In the genomic region with DNA sequence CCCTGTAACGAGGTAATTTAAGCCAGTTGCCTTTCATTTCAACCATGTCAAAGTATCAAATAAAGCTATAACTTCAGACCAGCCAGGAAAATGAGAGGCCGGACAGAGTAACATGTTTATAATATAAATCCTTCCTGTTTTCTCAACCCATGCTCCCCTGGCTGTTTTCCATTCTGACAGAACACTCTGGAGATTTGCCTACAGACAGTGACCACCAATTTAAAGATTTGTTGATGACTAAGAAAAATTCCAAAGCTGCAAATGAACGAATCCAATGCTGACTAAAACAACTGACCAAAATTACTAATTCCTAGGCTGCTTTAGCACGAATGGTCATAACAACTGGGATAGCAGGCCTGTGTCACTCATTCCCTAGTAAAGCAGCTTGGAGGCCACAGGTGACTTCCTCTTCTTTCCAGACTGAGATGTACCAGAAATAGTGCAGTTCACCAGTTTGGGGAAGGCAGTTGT, we compare ENCODE assay signal across 7 cellular contexts.
A peak's percentile ranks its signal among the peaks of the same experiment; 100 is the strongest.
DNase-seq lines count a peak whose midpoint lies in the region; ATAC-seq, FAIRE-seq and TF ChIP-seq lines count a peak whose summit lies in the region.

No MANE protein-coding gene starts in this region.

- H3K27me3 ChIP-seq in HUES48 (ENCODE audit: control insufficient read depth, insufficient read depth, low read length) (no peaks in the 10 kb centered on the region), K562 (ENCODE audit: control insufficient read depth in 2 of 2, insufficient read depth in 2 of 2, low read length in 2 of 2) (no peaks in the 10 kb centered on the region), tibial artery (no peaks in the 10 kb centered on the region)

- no peaks in the 10 kb centered on the region for H3K9me1 ChIP-seq in K562 (ENCODE audit: control insufficient read depth, insufficient read depth, low read length)

- H3K4me1 ChIP-seq in HUES48 (ENCODE audit: control insufficient read depth, insufficient read depth, low read length) (peaks cover 16% of the 10 kb centered on the region), K562 (replicated peaks in 1 of 2; ENCODE audit: control insufficient read depth in 2 of 2, insufficient read depth in 2 of 2, low read length in 2 of 2) (peaks cover 0 to 6% of the 10 kb centered on the region in 2 experiments; a peak in 4 of 5 replicates), tibial artery (peaks cover 0 to 77% (median 43%) of the 10 kb centered on the region in 4 donors)

- TF ChIP-seq POLR2A in K562 (conservative IDR thresholded peaks at IDR 0.05): no peak

- ATAC-seq in K562: no peak
- ATAC-seq in HG02678 (IDR thresholded peaks at IDR 0.05; ENCODE audit: unreplicated experiment): no peak

- 55% methylated on average over 4 of the region's 4 CpGs for WGBS in K562 (ENCODE audit: insufficient coverage, low coverage, missing lambda C conversion rate)

- intact Hi-C loops in K562 (cut with micrococcal nuclease): no loop called here
- intact Hi-C loops in tibial artery (cut with DNase I; ENCODE audit: low total_unique reads): no loop called here

- no peak for TF ChIP-seq RAD21 in K562 (CRISPR knock-in tag; conservative IDR thresholded peaks at IDR 0.05 in 1 of 2, IDR thresholded peaks at IDR 0.05 in 1 of 2)

- H3K9me3 ChIP-seq in HUES48 (ENCODE audit: control insufficient read depth, insufficient read depth, low read length) (no peaks in the 10 kb centered on the region), K562 (replicated peaks; ENCODE audit: control insufficient read depth, insufficient read depth, low read depth, low read length) (no peaks in the 10 kb centered on the region), tibial artery (no peaks in the 10 kb centered on the region)

- H3K9ac ChIP-seq in HUES48 (ENCODE audit: low read depth, low read length) (no peak overlapping the region), K562 (ENCODE audit: insufficient read depth in 1 of 2, low read depth in 2 of 2, low read length in 2 of 2) (no peak overlapping the region)

- in situ Hi-C loops in K562 (cut with MboI): no loop called here

- TF ChIP-seq CTCF in K562 (IDR thresholded peaks at IDR 0.05 in 2 of 3, conservative IDR thresholded peaks at IDR 0.05 in 1 of 3; ENCODE audit: insufficient read depth in 2 of 3, low read depth in 1 of 3, low read length in 3 of 3): no peak
- no peak for TF ChIP-seq CTCF in tibial artery (IDR thresholded peaks at IDR 0.05)

- H3K27ac ChIP-seq in HUES48 (ENCODE audit: low read depth, low read length) (peak overlapping the region; percentile 62), K562 (ENCODE audit: extremely low read depth, low read depth, low read length) (peak overlapping the region; percentile 37; the same call in 1 of the 3 replicates), tibial artery (peak overlapping the region; percentile 80)

- H3K4me2 ChIP-seq in K562 (ENCODE audit: insufficient read depth, low read length): no peak overlapping the region

- H3K36me3 ChIP-seq in HUES48 (ENCODE audit: control insufficient read depth, insufficient read depth, low read length): no peaks in the 10 kb centered on the region
- H3K36me3 ChIP-seq in K562 (ENCODE audit: control insufficient read depth, insufficient read depth, low read length): no peaks in the 10 kb centered on the region
- no peaks in the 10 kb centered on the region for H3K36me3 ChIP-seq in tibial artery

- no TSS peak for BruUV-seq in K562 (replicated peaks; lab: Mats Ljungman, UMichigan)

- no peaks in the 10 kb centered on the region for H4K20me1 ChIP-seq in K562 (replicated peaks; ENCODE audit: control insufficient read depth, insufficient read depth, low read length)

- DNase-seq in K562 (ENCODE audit: extremely low read depth in 1 of 4, low spot score in 3 of 4) (no peak), kidney tubule cell (ENCODE audit: low spot score) (peak; percentile 96), tibial artery (no peak), NCI-H524 (lab: John Stamatoyannopoulos, UW) (no peak)
- DNase-seq in stimulated activated CD4-positive, alpha-beta T cell treated with anti-CD3 and anti-CD28 coated beads, Interleukin-12 subunit alpha, Interleukin-12 subunit beta, amount 100 ng/mL, for 4 hours: no peak

- CTCF ChIA-PET in K562 (lab: Yijun Ruan, JAX; ENCODE audit: low intra/inter-chr PET ratio): no interaction called here

- TF ChIP-seq EP300 in K562 (IDR thresholded peaks at IDR 0.05; ENCODE audit: low read length): no peak

- no peaks in the 10 kb centered on the region for H3K79me2 ChIP-seq in K562 (ENCODE audit: control insufficient read depth, insufficient read depth, low read length)

- 0 out of 2 replicates have a peak overlapping the region, but pooled peaks have one; percentile 36 for H2AFZ ChIP-seq in K562 (ENCODE audit: low read depth, low read length)

- POLR2A ChIA-PET in K562 (lab: Yijun Ruan, JAX): no interaction called here

- H3K4me3 ChIP-seq in HUES48 (ENCODE audit: low read depth, low read length) (no peak overlapping the region), K562 (no peak overlapping the region), tibial artery (no peak overlapping the region)

- FAIRE-seq in K562 (lab: Jason Lieb, UNC): no peak

TF ChIP-seq in K562, 482 proteins besides CTCF, POLR2A, EP300 and RAD21 (continues in another document):
- TF ChIP-seq NFATC3 (IDR thresholded peaks at IDR 0.05) (no peak), MCM2 (IDR thresholded peaks at IDR 0.05; ENCODE audit: low read depth) (no peak), WHSC1 (IDR thresholded peaks at IDR 0.05; ENCODE audit: low read length) (no peak), ESRRB (CRISPR knock-in tag; IDR thresholded peaks at IDR 0.05; ENCODE audit: borderline replicate concordance) (no peak), ZNF717 (CRISPR knock-in tag; IDR thresholded peaks at IDR 0.05) (no peak), CBX2 (IDR thresholded peaks at IDR 0.05; ENCODE audit: insufficient read depth, low read length, poor library complexity, severe bottlenecking) (no peak), SPI1 (IDR thresholded peaks at IDR 0.05; ENCODE audit: borderline replicate concordance, low read depth, low read length) (peak; percentile 64; the same call in 1 of the 2 replicates), SP1 (CRISPR knock-in tag; IDR thresholded peaks at IDR 0.05) (no peak), EZH2 (IDR thresholded peaks at IDR 0.05; ENCODE audit: borderline replicate concordance, low read depth, low read length) (no peak), ZNF76 (CRISPR knock-in tag; IDR thresholded peaks at IDR 0.05; ENCODE audit: borderline replicate concordance) (no peak), RAD51 (IDR thresholded peaks at IDR 0.05; ENCODE audit: borderline replicate concordance, low read depth) (no peak), ZNF668 (CRISPR knock-in tag; IDR thresholded peaks at IDR 0.05) (no peak), ZNF77 (CRISPR knock-in tag; IDR thresholded peaks at IDR 0.05) (no peak), BRCA1 (IDR thresholded peaks at IDR 0.05) (no peak), BRCA1 (CRISPR knock-in tag; IDR thresholded peaks at IDR 0.05) (no peak), CCAR2 (IDR thresholded peaks at IDR 0.05; ENCODE audit: low read depth, low read length) (no peak), ATF1 (CRISPR knock-in tag; IDR thresholded peaks at IDR 0.05) (no peak), ATF1 (tag; IDR thresholded peaks at IDR 0.05) (no peak), SMARCB1 (IDR thresholded peaks at IDR 0.05; ENCODE audit: insufficient read length, low read depth) (no peak)
- TF ChIP-seq, protein P1, sequence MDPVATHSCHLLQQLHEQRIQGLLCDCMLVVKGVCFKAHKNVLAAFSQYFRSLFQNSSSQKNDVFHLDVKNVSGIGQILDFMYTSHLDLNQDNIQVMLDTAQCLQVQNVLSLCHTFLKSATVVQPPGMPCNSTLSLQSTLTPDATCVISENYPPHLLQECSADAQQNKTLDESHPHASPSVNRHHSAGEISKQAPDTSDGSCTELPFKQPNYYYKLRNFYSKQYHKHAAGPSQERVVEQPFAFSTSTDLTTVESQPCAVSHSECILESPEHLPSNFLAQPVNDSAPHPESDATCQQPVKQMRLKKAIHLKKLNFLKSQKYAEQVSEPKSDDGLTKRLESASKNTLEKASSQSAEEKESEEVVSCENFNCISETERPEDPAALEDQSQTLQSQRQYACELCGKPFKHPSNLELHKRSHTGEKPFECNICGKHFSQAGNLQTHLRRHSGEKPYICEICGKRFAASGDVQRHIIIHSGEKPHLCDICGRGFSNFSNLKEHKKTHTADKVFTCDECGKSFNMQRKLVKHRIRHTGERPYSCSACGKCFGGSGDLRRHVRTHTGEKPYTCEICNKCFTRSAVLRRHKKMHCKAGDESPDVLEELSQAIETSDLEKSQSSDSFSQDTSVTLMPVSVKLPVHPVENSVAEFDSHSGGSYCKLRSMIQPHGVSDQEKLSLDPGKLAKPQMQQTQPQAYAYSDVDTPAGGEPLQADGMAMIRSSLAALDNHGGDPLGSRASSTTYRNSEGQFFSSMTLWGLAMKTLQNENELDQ (CRISPR knock-in tag; IDR thresholded peaks at IDR 0.05; ENCODE audit: borderline replicate concordance): no peak
- TF ChIP-seq, protein P2, sequence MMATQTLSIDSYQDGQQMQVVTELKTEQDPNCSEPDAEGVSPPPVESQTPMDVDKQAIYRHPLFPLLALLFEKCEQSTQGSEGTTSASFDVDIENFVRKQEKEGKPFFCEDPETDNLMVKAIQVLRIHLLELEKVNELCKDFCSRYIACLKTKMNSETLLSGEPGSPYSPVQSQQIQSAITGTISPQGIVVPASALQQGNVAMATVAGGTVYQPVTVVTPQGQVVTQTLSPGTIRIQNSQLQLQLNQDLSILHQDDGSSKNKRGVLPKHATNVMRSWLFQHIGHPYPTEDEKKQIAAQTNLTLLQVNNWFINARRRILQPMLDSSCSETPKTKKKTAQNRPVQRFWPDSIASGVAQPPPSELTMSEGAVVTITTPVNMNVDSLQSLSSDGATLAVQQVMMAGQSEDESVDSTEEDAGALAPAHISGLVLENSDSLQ (IDR thresholded peaks at IDR 0.05): peak; percentile 75; the same call in 1 of the 2 replicates
- TF ChIP-seq, protein P3, sequence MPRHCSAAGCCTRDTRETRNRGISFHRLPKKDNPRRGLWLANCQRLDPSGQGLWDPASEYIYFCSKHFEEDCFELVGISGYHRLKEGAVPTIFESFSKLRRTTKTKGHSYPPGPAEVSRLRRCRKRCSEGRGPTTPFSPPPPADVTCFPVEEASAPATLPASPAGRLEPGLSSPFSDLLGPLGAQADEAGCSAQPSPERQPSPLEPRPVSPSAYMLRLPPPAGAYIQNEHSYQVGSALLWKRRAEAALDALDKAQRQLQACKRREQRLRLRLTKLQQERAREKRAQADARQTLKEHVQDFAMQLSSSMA (CRISPR knock-in tag; IDR thresholded peaks at IDR 0.05): no peak
- TF ChIP-seq, protein P4, sequence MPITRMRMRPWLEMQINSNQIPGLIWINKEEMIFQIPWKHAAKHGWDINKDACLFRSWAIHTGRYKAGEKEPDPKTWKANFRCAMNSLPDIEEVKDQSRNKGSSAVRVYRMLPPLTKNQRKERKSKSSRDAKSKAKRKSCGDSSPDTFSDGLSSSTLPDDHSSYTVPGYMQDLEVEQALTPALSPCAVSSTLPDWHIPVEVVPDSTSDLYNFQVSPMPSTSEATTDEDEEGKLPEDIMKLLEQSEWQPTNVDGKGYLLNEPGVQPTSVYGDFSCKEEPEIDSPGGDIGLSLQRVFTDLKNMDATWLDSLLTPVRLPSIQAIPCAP (CRISPR knock-in tag; IDR thresholded peaks at IDR 0.05; ENCODE audit: borderline replicate concordance): no peak
